Comparison of ENCODE assay signal across 8 cellular contexts in genomic region chr5:138761670-138762069, GRCh38. TPM values are rescaled to one million over a fixed set of nuclear protein-coding genes. Genes with fewer than 3 reads are reported as not detected.
A peak's percentile ranks its signal among the peaks of the same experiment; 100 is the strongest.
DNase-seq lines count a peak whose midpoint lies in the region; ATAC-seq, FAIRE-seq and TF ChIP-seq lines count a peak whose summit lies in the region.
"Not testable (repeated sequence)": the region's sequence is repeated elsewhere in the genome, so short reads cannot be mapped to it uniquely, and the experiment has no call there.

No MANE protein-coding gene starts in this region.

- peaks cover 2 to 50% of the 10 kb centered on the region in 2 experiments; a peak in 2 of 4 replicates for H3K79me1 ChIP-seq in IMR-90 (ENCODE audit: low read depth in 1 of 2, low read length in 2 of 2)
- not testable (repeated sequence) for H3K79me1 ChIP-seq in trophoblast cell (ENCODE audit: low read length)

- not testable (repeated sequence) for TF ChIP-seq CTCF in Calu3 (IDR thresholded peaks at IDR 0.05; ENCODE audit: unreplicated experiment); IMR-90 (conservative IDR thresholded peaks at IDR 0.05; ENCODE audit: low read depth, low read length); WTC11 (IDR thresholded peaks at IDR 0.05); astrocyte (IDR thresholded peaks at IDR 0.05; ENCODE audit: insufficient read depth, low read depth, low read length); left ventricle myocardium inferior (IDR thresholded peaks at IDR 0.05; ENCODE audit: borderline replicate concordance); vagina (IDR thresholded peaks at IDR 0.05)

- POLR2A ChIA-PET in IMR-90 (lab: Charles Lee; ENCODE audit: unreplicated experiment); WTC11 (lab: Charles Lee): not testable (repeated sequence)

- FAIRE-seq in astrocyte (lab: Jason Lieb, UNC), result not testable (repeated sequence)

- not testable (repeated sequence) for BruUV-seq in Calu3 (replicated peaks; lab: Mats Ljungman, UMichigan); IMR-90 (replicated peaks; lab: Mats Ljungman, UMichigan)

- H3K27me3 Mint-ChIP-seq in Calu3 (ENCODE audit: unreplicated experiment); WTC11 (ENCODE audit: low read depth); astrocyte (ENCODE audit: low read depth, unreplicated experiment); memory B cell: not testable (repeated sequence)

- H2BK120ac ChIP-seq in IMR-90 (ENCODE audit: low read depth, low read length); trophoblast cell (ENCODE audit: insufficient read depth, low read length, poor library complexity): not testable (repeated sequence)

- in situ Hi-C loops in IMR-90 (cut with MboI; ENCODE audit: low sequenced_read_pairs), result not testable (repeated sequence)

- H4K20me1 ChIP-seq in IMR-90 (ENCODE audit: insufficient read depth, low read length) (peaks cover 93% of the 10 kb centered on the region), astrocyte (ENCODE audit: insufficient read depth, low read length) (peaks cover 88% of the 10 kb centered on the region)

- H3K36me3 ChIP-seq in IMR-90 (ENCODE audit: control insufficient read depth, insufficient read depth, low read length) (peaks cover 16% of the 10 kb centered on the region), left ventricle myocardium inferior (peaks cover 17% of the 10 kb centered on the region), trophoblast cell (ENCODE audit: control insufficient read depth in 1 of 2, insufficient read depth in 2 of 2, low read length in 2 of 2) (peaks cover 12 to 29% of the 10 kb centered on the region in 2 experiments), vagina (peaks cover 0 to 17% of the 10 kb centered on the region in 2 donors)
- not testable (repeated sequence) for H3K36me3 ChIP-seq in astrocyte (ENCODE audit: insufficient read depth, low read length)

- not testable (repeated sequence) for H2AFZ ChIP-seq in IMR-90 (replicated peaks; ENCODE audit: low read length, poor library complexity); astrocyte (ENCODE audit: low read depth, low read length); trophoblast cell (ENCODE audit: insufficient read depth, low read length, poor library complexity)

- H2BK5ac ChIP-seq in IMR-90 (ENCODE audit: low read depth, low read length, poor library complexity, severe bottlenecking); trophoblast cell (ENCODE audit: low read depth, low read length, poor library complexity): not testable (repeated sequence)

- dilution Hi-C loops in IMR-90 (cut with HindIII; ENCODE audit: low sequenced_read_pairs, unreplicated experiment), result not testable (repeated sequence)

- not testable (repeated sequence) for H2BK15ac ChIP-seq in IMR-90 (ENCODE audit: low read depth, low read length)

- not testable (repeated sequence) for H3K18ac ChIP-seq in IMR-90 (ENCODE audit: low read depth, low read length); trophoblast cell (ENCODE audit: low read length)

- CTCF ChIA-PET in Calu3 (lab: Charles Lee) (interaction anchor here (0.6 to 1.3 kb wide), 2 partner anchors 36 to 128 kb away, joined by 3 to 4 read pairs; no protein-coding TSS in a partner anchor), IMR-90 (lab: Yijun Ruan, JAX) (interaction anchor here (0.6 kb wide), 1 partner anchor 17 kb away, joined by 5 read pairs; no protein-coding TSS in a partner anchor), WTC11 (lab: Charles Lee) (interaction anchor here (0.6 to 0.7 kb wide), 2 partner anchors 12 to 118 kb away, joined by 3 to 4 read pairs; no protein-coding TSS in a partner anchor)

- no CpG with 5 or more reads among the region's 6 CpGs for WGBS in IMR-90 (ENCODE audit: extremely low coverage in 2 of 2, insufficient read length in 1 of 2), 2 experiments
- no CpG with 5 or more reads among the region's 6 CpGs for WGBS in trophoblast cell (ENCODE audit: extremely low coverage, insufficient coverage, insufficient read length)

- H3K27me3 ChIP-seq in IMR-90 (ENCODE audit: control insufficient read depth, insufficient read depth, low read length); astrocyte (ENCODE audit: insufficient read depth, low read length); left ventricle myocardium inferior (ENCODE audit: low read depth); trophoblast cell (ENCODE audit: insufficient read depth, low read length); vagina: not testable (repeated sequence)

- intact Hi-C loops in Calu3 (cut with micrococcal nuclease; ENCODE audit: unreplicated experiment); IMR-90 (cut with micrococcal nuclease); left ventricle myocardium inferior (cut with micrococcal nuclease); vagina (cut with DNase I): not testable (repeated sequence)

- not testable (repeated sequence) for DNase-seq in Calu3; IMR-90; WTC11 (ENCODE audit: low spot score); astrocyte (ENCODE audit: low read depth); left ventricle myocardium inferior; memory B cell (ENCODE audit: low spot score in 2 of 2); trophoblast cell; vagina (ENCODE audit: extremely low spot score in 2 of 2)

- not testable (repeated sequence) for H3K14ac ChIP-seq in IMR-90 (replicated peaks; ENCODE audit: low read depth, low read length); trophoblast cell (ENCODE audit: low read length)

- not testable (repeated sequence) for H3K9me3 ChIP-seq in IMR-90 (ENCODE audit: control insufficient read depth, insufficient read depth, low read length); astrocyte (ENCODE audit: insufficient read depth, low read depth, low read length); left ventricle myocardium inferior (replicated peaks); trophoblast cell (ENCODE audit: insufficient read depth, low read depth, low read length); vagina

- H3K4me2 ChIP-seq in IMR-90 (ENCODE audit: low read depth, low read length); trophoblast cell (ENCODE audit: low read length): not testable (repeated sequence)
- peak overlapping the region; percentile 44 for H3K4me2 ChIP-seq in astrocyte (ENCODE audit: low read length)

- TF ChIP-seq POLR2A in IMR-90 (IDR thresholded peaks at IDR 0.05; ENCODE audit: low read depth, low read length); vagina (IDR thresholded peaks at IDR 0.05): not testable (repeated sequence)

- H3K4ac ChIP-seq in IMR-90 (ENCODE audit: low read depth, low read length), result not testable (repeated sequence)
- H3K4ac ChIP-seq in trophoblast cell (ENCODE audit: low read depth, low read length), result peak overlapping the region; percentile 61

- peaks cover 76% of the 10 kb centered on the region for H3K36me3 Mint-ChIP-seq in Calu3 (ENCODE audit: insufficient read depth, unreplicated experiment)
- H3K36me3 Mint-ChIP-seq in WTC11, result peaks cover 31% of the 10 kb centered on the region
- H3K36me3 Mint-ChIP-seq in astrocyte (ENCODE audit: low read depth, unreplicated experiment), result peaks cover 31% of the 10 kb centered on the region
- peaks cover 21% of the 10 kb centered on the region for H3K36me3 Mint-ChIP-seq in memory B cell

- not testable (repeated sequence) for H3K27ac ChIP-seq in IMR-90 (ENCODE audit: insufficient read depth, low read length); astrocyte (ENCODE audit: low read depth, low read length); trophoblast cell (ENCODE audit: low read depth, low read length)
- H3K27ac ChIP-seq in left ventricle myocardium inferior (replicated peaks) (peak overlapping the region; percentile 15), vagina (peak overlapping the region; percentile 1)

- H3K56ac ChIP-seq in IMR-90 (ENCODE audit: extremely low read depth, insufficient read depth, low read length), result not testable (repeated sequence)

- H4K12ac ChIP-seq in trophoblast cell (ENCODE audit: low read depth, low read length), result not testable (repeated sequence)

- H3K4me1 Mint-ChIP-seq in Calu3 (ENCODE audit: low read depth, unreplicated experiment) (peaks cover 68% of the 10 kb centered on the region), WTC11 (peaks cover 44% of the 10 kb centered on the region), astrocyte (ENCODE audit: low read depth, unreplicated experiment) (peaks cover 29% of the 10 kb centered on the region), memory B cell (peaks cover 22% of the 10 kb centered on the region)

- H3K9me3 Mint-ChIP-seq in Calu3 (ENCODE audit: low read depth, unreplicated experiment); WTC11; memory B cell: not testable (repeated sequence)
- H3K9me3 Mint-ChIP-seq in astrocyte (ENCODE audit: unreplicated experiment), result peaks cover 12% of the 10 kb centered on the region

- H2AK9ac ChIP-seq in IMR-90 (replicated peaks; ENCODE audit: low read depth, low read length, poor library complexity), result not testable (repeated sequence)

- not testable (repeated sequence) for H4K8ac ChIP-seq in IMR-90 (ENCODE audit: low read depth in 2 of 2, low read length in 2 of 2); trophoblast cell (ENCODE audit: low read depth, low read length)

- H3K4me3 ChIP-seq in IMR-90 (ENCODE audit: insufficient read depth, low read depth, low read length); astrocyte (ENCODE audit: insufficient read depth, low read depth, low read length); left ventricle myocardium inferior; trophoblast cell (ENCODE audit: low read depth, low read length); vagina: not testable (repeated sequence)

- ATAC-seq in IMR-90 (ENCODE audit: low read depth), result peak; percentile 24; the same call in 1 of the 2 replicates
- ATAC-seq in WTC11; memory B cell (ENCODE audit: low read depth): not testable (repeated sequence)

- not testable (repeated sequence) for H4K5ac ChIP-seq in IMR-90 (ENCODE audit: low read depth, low read length)

- not testable (repeated sequence) for H2BK12ac ChIP-seq in trophoblast cell (ENCODE audit: low read length)

- TF ChIP-seq RAD21 in IMR-90 (IDR thresholded peaks at IDR 0.05; ENCODE audit: low read length), result not testable (repeated sequence)

- H3K9me1 ChIP-seq in IMR-90 (ENCODE audit: insufficient read depth, low read length), result peaks cover 17% of the 10 kb centered on the region

- not testable (repeated sequence) for H3K4me3 Mint-ChIP-seq in Calu3 (ENCODE audit: low read depth, unreplicated experiment); WTC11; astrocyte (ENCODE audit: unreplicated experiment); memory B cell

- not testable (repeated sequence) for H3K4me1 ChIP-seq in IMR-90 (ENCODE audit: control insufficient read depth, insufficient read depth, low read length); astrocyte (ENCODE audit: insufficient read depth, low read length); trophoblast cell (ENCODE audit: control insufficient read depth in 1 of 2, insufficient read depth in 2 of 2, low read length in 2 of 2)
- peaks cover 95% of the 10 kb centered on the region for H3K4me1 ChIP-seq in left ventricle myocardium inferior
- H3K4me1 ChIP-seq in vagina, result peaks cover 84% of the 10 kb centered on the region

- H2BK20ac ChIP-seq in IMR-90 (ENCODE audit: low read depth, low read length), result not testable (repeated sequence)

- H3K9ac ChIP-seq in IMR-90 (ENCODE audit: low read depth, low read length); astrocyte (ENCODE audit: low read length); trophoblast cell (ENCODE audit: low read length): not testable (repeated sequence)

- H3K23ac ChIP-seq in IMR-90 (ENCODE audit: low read depth, low read length); trophoblast cell (ENCODE audit: low read length): not testable (repeated sequence)

- H3K79me2 ChIP-seq in astrocyte (ENCODE audit: insufficient read depth, low read length) (peaks cover 96% of the 10 kb centered on the region), trophoblast cell (ENCODE audit: control insufficient read depth, insufficient read depth, low read length, poor library complexity) (peaks cover 36% of the 10 kb centered on the region)

- peak overlapping the region; percentile 48 for H3K27ac Mint-ChIP-seq in Calu3 (ENCODE audit: unreplicated experiment)
- not testable (repeated sequence) for H3K27ac Mint-ChIP-seq in WTC11
- H3K27ac Mint-ChIP-seq in astrocyte (ENCODE audit: unreplicated experiment), result peak overlapping the region; percentile 36
- H3K27ac Mint-ChIP-seq in memory B cell, result peak overlapping the region; percentile 58

- H2AK5ac ChIP-seq in IMR-90 (ENCODE audit: low read depth, low read length); trophoblast cell (ENCODE audit: low read length): not testable (repeated sequence)

- H4K91ac ChIP-seq in IMR-90 (ENCODE audit: insufficient read depth, low read depth, low read length); trophoblast cell (ENCODE audit: low read depth, low read length): not testable (repeated sequence)

RNA-seq across cellular contexts. Expression of gene CTNNA1, which starts 8.4 kb away (rescaled TPM):
- total RNA-seq in Calu3 (2022), result 623 and 734 TPM in 2 replicates
- total RNA-seq in IMR-90 (2012; rRNA removed), result 395 and 471 TPM in 2 replicates
- polyA plus RNA-seq in IMR-90 (2012; rRNA removed), result 192 and 220 TPM in 2 replicates
- polyA plus RNA-seq in IMR-90 (2012; cell fraction: cytosol; rRNA removed), result 116 and 120 TPM in 2 replicates
- polyA plus RNA-seq in IMR-90 (2012; cell fraction: nucleus; rRNA removed; ENCODE audit: low replicate concordance), result 108 and 158 TPM in 2 replicates
- total RNA-seq in WTC11 (2021), result 297 to 309 TPM (median 309 TPM) in 3 replicates
- total RNA-seq in astrocyte, result 312 and 359 TPM in 2 replicates
- 341 TPM for total RNA-seq in left ventricle myocardium inferior
- 203 and 211 TPM in 2 replicates for polyA plus RNA-seq in trophoblast cell (2013)
- 304 TPM for total RNA-seq in vagina
